In genomic region chr1:156117414-156118174, GRCh38 we compare ENCODE assay signal across 11 cellular contexts. TPM values are rescaled to one million over a fixed set of nuclear protein-coding genes. Genes with fewer than 3 reads are reported as not detected.
DNase-seq lines count a peak whose midpoint lies in the region; ATAC-seq and TF ChIP-seq lines count a peak whose summit lies in the region.
"Had no signal": no experiment of that assay in that cellular context is flagged by ENCODE, and none has a peak within 500 bp of the region (broad histone marks: within the 10 kb centered on the region; RNA-seq: fewer than 3 reads in every experiment).

No MANE protein-coding gene starts in this region.

- in situ Hi-C loops in G401 (cut with HindIII; ENCODE audit: low sequenced_read_pairs): no loop called here

- no peaks in the 10 kb centered on the region for H3K27me3 ChIP-seq in skeletal muscle tissue (ENCODE audit: control insufficient read depth in 3 of 3, insufficient read depth in 3 of 3, low read length in 3 of 3)

- peak overlapping the region; percentile 99 for H3K27ac ChIP-seq in skeletal muscle tissue (ENCODE audit: low read depth, low read length)

- no peak for TF ChIP-seq CTCF in foreskin fibroblast (IDR thresholded peaks at IDR 0.05; ENCODE audit: low read depth, low read length)

- peak; percentile 38 for DNase-seq in EL
- peak in 1 of 2 donors; percentile 38 for DNase-seq in foreskin fibroblast
- DNase-seq in GOT3 (lab: John Stamatoyannopoulos, UW): no peak
- DNase-seq in G401 (ENCODE audit: low spot score): no peak
- no peak for DNase-seq in activated gamma-delta T cell treated with Interleukin-2 at 50 U/mL for 16 hours
- DNase-seq in NCI-H1105 (lab: John Stamatoyannopoulos, UW): no peak
- DNase-seq: hypothalamus; stimulated activated CD4-positive, alpha-beta T cell treated with anti-CD3 and anti-CD28 coated beads, Interleukin-1b, Interleukin-23, amount 100 ng/mL, for 48 hours had no signal

- H3K9me3 ChIP-seq in skeletal muscle tissue (ENCODE audit: control insufficient read depth in 3 of 3, low read length in 3 of 3): no peaks in the 10 kb centered on the region

- H3K4me3 ChIP-seq in foreskin fibroblast (ENCODE audit: low read depth in 1 of 2, low read length in 2 of 2): peak overlapping the region; percentile 88 to 96
- peak overlapping the region; percentile 72 to 96 (median 79) for H3K4me3 ChIP-seq in skeletal muscle tissue (ENCODE audit: low read length in 3 of 3)

- H3K36me3 ChIP-seq in skeletal muscle tissue (ENCODE audit: control insufficient read depth in 3 of 3, insufficient read depth in 3 of 3, low read length in 3 of 3): peaks cover 4 to 9% (median 7%) of the 10 kb centered on the region in 3 donors

- H3K9ac ChIP-seq in skeletal muscle tissue (ENCODE audit: low read depth in 1 of 3, low read length in 3 of 3): peak overlapping the region; percentile 85 to 99 (median 90)

- peaks cover 32% of the 10 kb centered on the region for H3K4me1 Mint-ChIP-seq in activated T-helper 17 cell treated with anti-CD3 and anti-CD28 coated beads, Interleukin-2, amount 50 U/mL, for 72 hours

- no peaks in the 10 kb centered on the region for H3K9me3 Mint-ChIP-seq in activated T-helper 17 cell treated with anti-CD3 and anti-CD28 coated beads, Interleukin-2, amount 50 U/mL, for 72 hours

- peaks cover 65 to 75% (median 67%) of the 10 kb centered on the region in 3 donors for H3K4me1 ChIP-seq in skeletal muscle tissue (ENCODE audit: control insufficient read depth in 3 of 3, insufficient read depth in 3 of 3, low read length in 3 of 3)

- peaks cover 84% of the 10 kb centered on the region for H3K36me3 Mint-ChIP-seq in activated T-helper 17 cell treated with anti-CD3 and anti-CD28 coated beads, Interleukin-2, amount 50 U/mL, for 72 hours (ENCODE audit: low read depth)

- no peak overlapping the region for H3K27ac Mint-ChIP-seq in activated T-helper 17 cell treated with anti-CD3 and anti-CD28 coated beads, Interleukin-2, amount 50 U/mL, for 72 hours

- H3K4me3 Mint-ChIP-seq in activated T-helper 17 cell treated with anti-CD3 and anti-CD28 coated beads, Interleukin-2, amount 50 U/mL, for 72 hours: peak overlapping the region; percentile 91

- no peak for ATAC-seq in activated T-helper 17 cell treated with anti-CD3 and anti-CD28 coated beads, Interleukin-2, amount 50 U/mL, for 72 hours (replicated peaks)

- H3K27me3 Mint-ChIP-seq in activated T-helper 17 cell treated with anti-CD3 and anti-CD28 coated beads, Interleukin-2, amount 50 U/mL, for 72 hours: no peaks in the 10 kb centered on the region

RNA-seq across cellular contexts. Expression of gene LMNA, which starts 3.1 kb away (rescaled TPM):
- total RNA-seq in activated T-helper 17 cell treated with anti-CD3 and anti-CD28 coated beads, Interleukin-2, amount 50 U/mL, for 72 hours: 100 to 1,000 TPM; 150 to 338 TPM
- total RNA-seq in skeletal muscle tissue: 399 TPM
- 314 and 341 TPM in 2 replicates for total RNA-seq in G401 (2014; rRNA removed; shearing (Covaris generic))

RNA-seq across cellular contexts. Expression of gene MEX3A, which starts 35.3 kb away (rescaled TPM):
- under 1 TPM; 0.15 to 0.21 TPM for total RNA-seq in activated T-helper 17 cell treated with anti-CD3 and anti-CD28 coated beads, Interleukin-2, amount 50 U/mL, for 72 hours
- total RNA-seq in skeletal muscle tissue: 6.8 TPM
- total RNA-seq in G401 (2014; rRNA removed; shearing (Covaris generic)): 21.0 and 21.2 TPM in 2 replicates

RNA-seq across cellular contexts. Expression of gene SEMA4A, which starts 35.8 kb away (rescaled TPM):
- 10 to 100 TPM in 1 of 2 donors, 1 to 10 TPM in 1; 1.8 to 17.6 TPM for total RNA-seq in activated T-helper 17 cell treated with anti-CD3 and anti-CD28 coated beads, Interleukin-2, amount 50 U/mL, for 72 hours
- total RNA-seq in skeletal muscle tissue: 4.2 TPM
- total RNA-seq in G401 (2014; rRNA removed; shearing (Covaris generic)): 1.8 and 2.0 TPM in 2 replicates

RNA-seq across cellular contexts. Expression of gene RAB25, which starts 56.6 kb away (rescaled TPM):
- 1 to 10 TPM in 1 of 2 donors, under 1 TPM in 1; 0.43 to 1.2 TPM for total RNA-seq in activated T-helper 17 cell treated with anti-CD3 and anti-CD28 coated beads, Interleukin-2, amount 50 U/mL, for 72 hours
- total RNA-seq in skeletal muscle tissue: not detected
- total RNA-seq in G401 (2014; rRNA removed; shearing (Covaris generic)): not detected in 2 replicates
- total RNA-seq: OCI-LY7 had no signal
